In the genomic region with DNA sequence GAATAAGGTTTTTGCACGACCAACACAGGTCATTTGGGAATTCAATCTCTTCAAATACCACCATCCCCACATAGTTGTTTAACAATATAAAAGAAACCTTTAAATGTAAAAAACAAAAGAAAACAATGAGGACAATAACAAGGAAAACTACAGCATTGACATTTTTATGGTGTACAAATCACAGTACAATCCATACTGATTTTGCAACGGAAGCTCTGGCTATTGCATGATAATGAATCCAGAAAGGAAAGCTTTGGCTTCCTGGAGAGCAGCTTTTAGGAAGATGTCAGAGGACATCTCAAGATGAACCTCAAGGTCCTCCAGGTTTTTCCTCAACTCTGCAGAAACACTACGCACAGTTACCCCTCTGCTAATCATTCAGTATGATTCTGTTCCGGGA, we compare ENCODE assay signal across 12 cellular contexts.
"Had no signal": no experiment of that assay in that cellular context is flagged by ENCODE, and none has a peak within 500 bp of the region (broad histone marks: within the 10 kb centered on the region; RNA-seq: fewer than 3 reads in every experiment).

No MANE protein-coding gene starts in this region.

- H3K36me3 ChIP-seq: thyroid gland had no signal

- H3K27me3 ChIP-seq: thyroid gland had no signal

- ATAC-seq: activated CD4-positive, CD25-positive, alpha-beta regulatory T cell treated with anti-CD3 and anti-CD28 coated beads, Interleukin-2, amount 50 U/mL, for 24 hours; activated naive CD4-positive, alpha-beta T cell treated with anti-CD3 and anti-CD28 coated beads, Interleukin-2, amount 50 U/mL, for 72 hours; activated T-cell treated with anti-CD3 and anti-CD28 coated beads, Interleukin-2, amount 50 U/mL, for 4 hours; sciatic nerve; stimulated activated naive CD8-positive, alpha-beta T cell treated with anti-CD3 and anti-CD28 coated beads, Interleukin-15, amount 100 ng/mL, for 72 hours had no signal

- H3K9me3 ChIP-seq: thyroid gland had no signal

- H3K4me3 ChIP-seq: thyroid gland had no signal

- DNase-seq: activated CD4-positive, alpha-beta T cell treated with anti-CD3 and anti-CD28 coated beads, Interleukin-2, amount 50 U/mL, for 4 hours; activated effector memory CD4-positive, alpha-beta T cell treated with anti-CD3 and anti-CD28 coated beads, Interleukin-2, amount 50 U/mL, for 16 hours; activated T-cell treated with anti-CD3 and anti-CD28 coated beads, Interleukin-2, amount 50 U/mL, for 4 hours; amygdala; cerebellar nuclear complex; stimulated activated CD4-positive, alpha-beta T cell treated with anti-CD3 and anti-CD28 coated beads, Interleukin-4, amount 100 ng/mL, for 1 hour; stimulated activated naive CD8-positive, alpha-beta T cell treated with anti-CD3 and anti-CD28 coated beads, Interleukin-15, amount 100 ng/mL, for 72 hours; T-helper 2 cell; thyroid gland had no signal
